In genomic region chr1:95407864-95408291, GRCh38 we compare ENCODE assay signal across 17 cellular contexts.
DNase-seq lines count a peak whose midpoint lies in the region; ATAC-seq and TF ChIP-seq lines count a peak whose summit lies in the region.
"Had no signal": no experiment of that assay in that cellular context is flagged by ENCODE, and none has a peak within 500 bp of the region (broad histone marks: within the 10 kb centered on the region; RNA-seq: fewer than 3 reads in every experiment).

No MANE protein-coding gene starts in this region.

- peaks cover 6 to 8% of the 10 kb centered on the region in 2 experiments for H3K4me1 ChIP-seq in trophoblast cell (ENCODE audit: control insufficient read depth in 1 of 2, insufficient read depth in 2 of 2, low read length in 2 of 2)
- H3K4me1 ChIP-seq in heart left ventricle = no peaks in the 10 kb centered on the region
- H3K4me1 ChIP-seq: prostate gland had no signal

- no peak overlapping the region for H3K9ac ChIP-seq in trophoblast cell (ENCODE audit: low read length)

- no peak overlapping the region for H2AK5ac ChIP-seq in trophoblast cell (ENCODE audit: low read length)

- H4K12ac ChIP-seq in trophoblast cell (ENCODE audit: low read depth, low read length) = no peak overlapping the region

- intact Hi-C loops in head of caudate nucleus (cut with DNase I) = no loop called here
- intact Hi-C loops in heart left ventricle (cut with DNase I) = no loop called here

- no peak overlapping the region for H4K8ac ChIP-seq in trophoblast cell (ENCODE audit: low read depth, low read length)

- no peak overlapping the region for H3K23ac ChIP-seq in trophoblast cell (ENCODE audit: low read length)

- WGBS in trophoblast cell (ENCODE audit: extremely low coverage, insufficient coverage, insufficient read length) = no CpG with 5 or more reads among the region's 8 CpGs
- 40 to 64% (median 56%) methylated on average over 8 of the region's 8 CpGs for WGBS in heart left ventricle, 4 donors

- H4K91ac ChIP-seq in trophoblast cell (ENCODE audit: low read depth, low read length) = no peak overlapping the region

- H2BK12ac ChIP-seq in trophoblast cell (ENCODE audit: low read length) = no peak overlapping the region

- no peak overlapping the region for H2BK120ac ChIP-seq in trophoblast cell (ENCODE audit: insufficient read depth, low read length, poor library complexity)

- H3K79me1 ChIP-seq in trophoblast cell (ENCODE audit: low read length) = no peaks in the 10 kb centered on the region

- DNase-seq in G401 (ENCODE audit: low spot score) (peak; percentile 65), NCI-H82 (lab: John Stamatoyannopoulos, UW) (peak; percentile 91), head of caudate nucleus (peak in 23 of 42 donors; percentile 6 to 67 (median 21)), trophoblast cell (no peak), heart left ventricle (no peak)
- no peak for DNase-seq in activated naive CD4-positive, alpha-beta T cell treated with anti-CD3 and anti-CD28 coated beads, Interleukin-2, amount 50 U/mL, for 16 hours
- DNase-seq: activated CD4-positive, alpha-beta T cell treated with anti-CD3 and anti-CD28 coated beads for 4 hours; activated T-cell treated with anti-CD3 and anti-CD28 coated beads, Interleukin-2, amount 50 U/mL, for 48 hours; AML-193; cortex of kidney; DMS79; mucosa of descending colon; NCI-H510A; tibial artery had no signal

- H3K9me3 ChIP-seq in trophoblast cell (ENCODE audit: insufficient read depth, low read depth, low read length) = peaks cover 5% of the 10 kb centered on the region
- H3K9me3 ChIP-seq in heart left ventricle = peaks cover 0 to 16% (median 2%) of the 10 kb centered on the region in 12 donors
- H3K9me3 ChIP-seq: mucosa of descending colon, prostate gland had no signal

- H3K14ac ChIP-seq in trophoblast cell (ENCODE audit: low read length) = no peak overlapping the region

- H3K4ac ChIP-seq in trophoblast cell (ENCODE audit: low read depth, low read length) = no peak overlapping the region

- H3K27me3 ChIP-seq in trophoblast cell (ENCODE audit: insufficient read depth, low read length) (no peaks in the 10 kb centered on the region), heart left ventricle (no peaks in the 10 kb centered on the region)
- H3K27me3 ChIP-seq: tibial artery had no signal

- H3K27ac ChIP-seq in trophoblast cell (ENCODE audit: low read depth, low read length) (no peak overlapping the region), heart left ventricle (no peak overlapping the region)
- H3K27ac ChIP-seq: prostate gland, tibial artery had no signal

- H3K4me2 ChIP-seq in trophoblast cell (ENCODE audit: low read length) = peak overlapping the region; percentile 22

- ATAC-seq in heart left ventricle (no peak), GM19455 (IDR thresholded peaks at IDR 0.05; ENCODE audit: unreplicated experiment) (no peak), HG03354 (IDR thresholded peaks at IDR 0.05; ENCODE audit: poor library complexity, severe bottlenecking, unreplicated experiment) (no peak)
- ATAC-seq: mucosa of descending colon had no signal

- no peak overlapping the region for H3K18ac ChIP-seq in trophoblast cell (ENCODE audit: low read length)

- no peak for TF ChIP-seq CTCF in heart left ventricle (IDR thresholded peaks at IDR 0.05)

- H3K79me2 ChIP-seq in trophoblast cell (ENCODE audit: control insufficient read depth, insufficient read depth, low read length, poor library complexity) = no peaks in the 10 kb centered on the region

- H2AFZ ChIP-seq in trophoblast cell (ENCODE audit: insufficient read depth, low read length, poor library complexity) = no peak overlapping the region

- TF ChIP-seq POLR2A in heart left ventricle (IDR thresholded peaks at IDR 0.05) = no peak

- in situ Hi-C loops in G401 (cut with HindIII; ENCODE audit: low sequenced_read_pairs) = no loop called here

- no peak overlapping the region for H3K4me3 ChIP-seq in trophoblast cell (ENCODE audit: low read depth, low read length)
- no peak overlapping the region for H3K4me3 ChIP-seq in heart left ventricle
- H3K4me3 ChIP-seq: mucosa of descending colon, prostate gland, tibial artery had no signal

- H2BK5ac ChIP-seq in trophoblast cell (ENCODE audit: low read depth, low read length, poor library complexity) = no peak overlapping the region

- no peaks in the 10 kb centered on the region for H3K36me3 ChIP-seq in trophoblast cell (ENCODE audit: control insufficient read depth in 1 of 2, insufficient read depth in 2 of 2, low read length in 2 of 2)
- H3K36me3 ChIP-seq in heart left ventricle = no peaks in the 10 kb centered on the region
- H3K36me3 ChIP-seq: prostate gland, tibial artery had no signal

Comparison
In these comparisons a context has a peak if more than half of its experiments do, and no peak if none do; other contexts are left out.
1. DNase-seq: peak in G401 (single experiment), NCI-H82 (single experiment) and head of caudate nucleus (23 of 42); none in trophoblast cell (0 of 2), activated naive CD4-positive, alpha-beta T cell treated with anti-CD3 and anti-CD28 coated beads, Interleukin-2, amount 50 U/mL, for 16 hours (single experiment) and heart left ventricle (0 of 5).